Comparison of ENCODE assay signal across 20 cellular contexts in the genomic region with DNA sequence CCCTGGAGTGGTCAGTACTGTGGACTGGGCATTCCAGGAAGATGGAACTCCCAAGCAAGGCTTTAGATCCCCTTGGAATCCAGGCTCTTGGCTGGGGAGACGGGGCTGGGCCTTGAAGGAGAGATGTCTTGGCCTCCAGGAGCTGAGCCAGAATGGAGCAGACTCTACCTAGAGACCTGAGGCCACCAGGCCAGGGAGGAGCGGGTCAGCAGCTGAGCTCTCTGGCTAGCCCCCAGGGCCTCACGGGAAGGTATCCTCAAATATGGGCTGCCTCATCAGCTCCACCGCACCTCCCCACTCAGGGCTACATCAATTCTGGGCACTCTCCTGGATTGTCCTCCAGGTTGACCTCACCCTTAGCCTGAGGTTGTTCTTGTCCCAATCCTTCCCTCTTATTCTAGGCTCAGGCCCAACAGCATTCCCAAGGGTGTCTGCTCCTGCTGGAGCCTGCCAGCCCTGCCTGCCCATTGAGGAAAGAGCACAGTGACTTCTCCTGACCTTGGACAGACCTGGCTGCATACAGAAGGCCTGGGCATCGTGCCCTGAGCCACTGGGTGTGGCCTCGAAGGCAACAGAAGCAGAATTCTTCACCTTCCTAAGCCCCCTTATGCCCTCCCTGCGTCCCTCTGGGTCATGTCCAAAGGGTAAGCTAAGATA. TPM values are rescaled to one million over a fixed set of nuclear protein-coding genes. Genes with fewer than 3 reads are reported as not detected.
DNase-seq lines count a peak whose midpoint lies in the region; FAIRE-seq and TF ChIP-seq lines count a peak whose summit lies in the region.
"Had no signal": no experiment of that assay in that cellular context is flagged by ENCODE, and none has a peak within 500 bp of the region (broad histone marks: within the 10 kb centered on the region; RNA-seq: fewer than 3 reads in every experiment).

No MANE protein-coding gene starts in this region.

- no peak overlapping the region for H3K4me3 ChIP-seq in esophagus squamous epithelium
- H3K4me3 ChIP-seq: A549, skin epidermis had no signal

- intact Hi-C loops in esophagus squamous epithelium (cut with DNase I): loop anchor here (10.0 kb wide), 1 partner anchor 240 kb away; a partner anchor contains a TSS

- H3K4me1 Mint-ChIP-seq in nephron (peaks cover 11% of the 10 kb centered on the region), type B pancreatic cell (ENCODE audit: unreplicated experiment) (peaks cover 6% of the 10 kb centered on the region), glutamatergic neuron (ENCODE audit: low read depth, unreplicated experiment) (peaks cover 6% of the 10 kb centered on the region)
- H3K4me1 Mint-ChIP-seq: activated CD4-positive, alpha-beta memory T cell treated with anti-CD3 and anti-CD28 coated beads, Interleukin-2, amount 10 ng/mL, durations not matched to agents 7 days and 5 days had no signal

- H3K9me3 Mint-ChIP-seq in nephron: no peaks in the 10 kb centered on the region
- no peaks in the 10 kb centered on the region for H3K9me3 Mint-ChIP-seq in type B pancreatic cell
- H3K9me3 Mint-ChIP-seq in glutamatergic neuron (ENCODE audit: unreplicated experiment): peaks cover 8% of the 10 kb centered on the region
- H3K9me3 Mint-ChIP-seq: activated CD4-positive, alpha-beta memory T cell treated with anti-CD3 and anti-CD28 coated beads, Interleukin-2, amount 10 ng/mL, durations not matched to agents 7 days and 5 days; activated T-helper 1 cell treated with anti-CD3 and anti-CD28 coated beads, Interleukin-12 subunit alpha, Interleukin-12 subunit beta, Interleukin-2, Interleukin-4 antibody, amounts not matched to agents 30 ng/mL and 10 ng/mL and 1 ng/mL, durations not matched to agents 14 hours and 24 hours and 36 hours had no signal

- H3K27ac Mint-ChIP-seq in nephron: peak overlapping the region in 1 of 3 experiments; percentile 5
- H3K27ac Mint-ChIP-seq in type B pancreatic cell: peak overlapping the region; percentile 66
- no peak overlapping the region for H3K27ac Mint-ChIP-seq in glutamatergic neuron (ENCODE audit: unreplicated experiment)
- H3K27ac Mint-ChIP-seq: activated CD4-positive, alpha-beta memory T cell treated with anti-CD3 and anti-CD28 coated beads, Interleukin-2, amount 10 ng/mL, durations not matched to agents 7 days and 5 days; activated T-helper 1 cell treated with anti-CD3 and anti-CD28 coated beads, Interleukin-12 subunit alpha, Interleukin-12 subunit beta, Interleukin-2, Interleukin-4 antibody, amounts not matched to agents 30 ng/mL and 10 ng/mL and 1 ng/mL, durations not matched to agents 14 hours and 24 hours and 36 hours had no signal

- H3K9me3 ChIP-seq in esophagus squamous epithelium: no peaks in the 10 kb centered on the region
- H3K9me3 ChIP-seq: A549 had no signal

- WGBS in esophagus squamous epithelium, 2 donors: 40 to 42% methylated on average over 4 to 6 of the region's 7 CpGs

- H3K27me3 Mint-ChIP-seq in nephron (ENCODE audit: low read depth) (peaks cover 7% of the 10 kb centered on the region), type B pancreatic cell (no peaks in the 10 kb centered on the region), glutamatergic neuron (ENCODE audit: unreplicated experiment) (peaks cover 9% of the 10 kb centered on the region)

- peak; percentile 38 for DNase-seq in activated CD8-positive, alpha-beta memory T cell treated with anti-CD3 and anti-CD28 coated beads for 24 hours
- no peak for DNase-seq in activated CD8-positive, alpha-beta memory T cell treated with anti-CD3 and anti-CD28 coated beads, Interleukin-2, amount 50 U/mL, for 48 hours
- no peak for DNase-seq in esophagus squamous epithelium (lab: John Stamatoyannopoulos, UW)
- no peak for DNase-seq in type B pancreatic cell (ENCODE audit: extremely low spot score, unreplicated experiment)
- no peak for DNase-seq in GM12891 (ENCODE audit: insufficient read length, low spot score)
- DNase-seq in stimulated activated naive CD4-positive, alpha-beta T cell (lab: John Stamatoyannopoulos, UW): no peak
- DNase-seq in glutamatergic neuron: no peak
- DNase-seq: activated CD4-positive, alpha-beta memory T cell treated with anti-CD3 and anti-CD28 coated beads, Interleukin-2, amount 10 ng/mL, durations not matched to agents 7 days and 5 days; CD4-positive, CD25-positive, alpha-beta regulatory T cell; DMS79 treated with DMSO at 0.1 percent for 48 hours; IMR-90; MV-4-11; NCI-H2171; NCI-H774; trophoblast cell had no signal

- peaks cover 0 to 3% (median 0%) of the 10 kb centered on the region in 4 donors for H3K27me3 ChIP-seq in esophagus squamous epithelium

- H3K36me3 ChIP-seq in esophagus squamous epithelium: no peaks in the 10 kb centered on the region

- TF ChIP-seq CTCF in esophagus squamous epithelium (IDR thresholded peaks at IDR 0.05) (no peak), nephron (IDR thresholded peaks at IDR 0.05; ENCODE audit: unreplicated experiment in 3 of 3) (no peak), type B pancreatic cell (conservative IDR thresholded peaks at IDR 0.05) (no peak), glutamatergic neuron (IDR thresholded peaks at IDR 0.05; ENCODE audit: partially characterized antibody, unreplicated experiment) (no peak)

- H3K27ac ChIP-seq in esophagus squamous epithelium: peak overlapping the region; percentile 20 to 75 (median 56)
- H3K27ac ChIP-seq: A549 had no signal

- FAIRE-seq in GM12891 (lab: Jason Lieb, UNC): no peak
- FAIRE-seq: A549, RCC 7860 had no signal

- peak overlapping the region in 2 of 3 experiments; percentile 85 to 86 for H3K4me3 Mint-ChIP-seq in nephron
- no peak overlapping the region for H3K4me3 Mint-ChIP-seq in type B pancreatic cell
- H3K4me3 Mint-ChIP-seq in glutamatergic neuron (ENCODE audit: unreplicated experiment): no peak overlapping the region
- H3K4me3 Mint-ChIP-seq: activated CD4-positive, alpha-beta memory T cell treated with anti-CD3 and anti-CD28 coated beads, Interleukin-2, amount 10 ng/mL, durations not matched to agents 7 days and 5 days; activated T-helper 1 cell treated with anti-CD3 and anti-CD28 coated beads, Interleukin-12 subunit alpha, Interleukin-12 subunit beta, Interleukin-2, Interleukin-4 antibody, amounts not matched to agents 30 ng/mL and 10 ng/mL and 1 ng/mL, durations not matched to agents 14 hours and 24 hours and 36 hours; CD4-positive, CD25-positive, alpha-beta regulatory T cell had no signal

- no peaks in the 10 kb centered on the region for H3K36me3 Mint-ChIP-seq in nephron (ENCODE audit: low read depth)
- H3K36me3 Mint-ChIP-seq in type B pancreatic cell: no peaks in the 10 kb centered on the region
- no peaks in the 10 kb centered on the region for H3K36me3 Mint-ChIP-seq in glutamatergic neuron (ENCODE audit: unreplicated experiment)
- H3K36me3 Mint-ChIP-seq: CD4-positive, CD25-positive, alpha-beta regulatory T cell had no signal

- H3K4me1 ChIP-seq in esophagus squamous epithelium: peaks cover 31 to 67% (median 39%) of the 10 kb centered on the region in 3 donors

- TF ChIP-seq POLR2A in esophagus squamous epithelium (IDR thresholded peaks at IDR 0.05): no peak
- no peak for TF ChIP-seq POLR2A in GM12891 (IDR thresholded peaks at IDR 0.05; ENCODE audit: low read depth, low read length)

TF ChIP-seq in GM12891, 5 proteins besides CTCF, POLR2A, EP300 and RAD21:
- TF ChIP-seq SPI1 (IDR thresholded peaks at IDR 0.05; ENCODE audit: low read depth, low read length): no peak
- no peak for TF ChIP-seq PAX5 (IDR thresholded peaks at IDR 0.05; ENCODE audit: insufficient read depth, low read length, severe bottlenecking)
- no peak for TF ChIP-seq POU2F2 (IDR thresholded peaks at IDR 0.05; ENCODE audit: low read depth, low read length)
- no peak for TF ChIP-seq TAF1 (IDR thresholded peaks at IDR 0.05; ENCODE audit: low read depth, low read length)
- TF ChIP-seq POLR2AphosphoS5 (IDR thresholded peaks at IDR 0.05; ENCODE audit: low read depth, low read length): no peak
TF ChIP-seq in GM12891: peak in this region for 0.

RNA-seq across cellular contexts. Expression of a gene that starts 3.0 kb away (rescaled TPM):
- total RNA-seq in esophagus squamous epithelium (10 to 100 TPM; 16.5 to 79.2 (median 47.7) TPM), type B pancreatic cell (ENCODE audit: low replicate concordance) (40.0 and 43.8 TPM in 2 replicates), glutamatergic neuron (ENCODE audit: unreplicated experiment) (81.6 TPM)
- polyA plus RNA-seq in GM12891 (2012; ENCODE audit: low read depth, missing spikeins): 0.74 TPM
- total RNA-seq: activated CD4-positive, alpha-beta memory T cell treated with anti-CD3 and anti-CD28 coated beads, Interleukin-2, amount 10 ng/mL, durations not matched to agents 7 days and 5 days; CD4-positive, CD25-positive, alpha-beta regulatory T cell had no signal
- polyA plus RNA-seq: CD4-positive, CD25-positive, alpha-beta regulatory T cell had no signal

RNA-seq across cellular contexts. Expression of a gene that starts 26.8 kb away (rescaled TPM):
- total RNA-seq in esophagus squamous epithelium: 10 to 100 TPM; 14.7 to 22.2 (median 16.7) TPM
- 38.5 and 56.3 TPM in 2 replicates for total RNA-seq in type B pancreatic cell (ENCODE audit: low replicate concordance)
- polyA plus RNA-seq in GM12891 (2012; ENCODE audit: low read depth, missing spikeins): 17.0 TPM
- 26.6 TPM for total RNA-seq in glutamatergic neuron (ENCODE audit: unreplicated experiment)
- total RNA-seq: CD4-positive, CD25-positive, alpha-beta regulatory T cell had no signal
- polyA plus RNA-seq: CD4-positive, CD25-positive, alpha-beta regulatory T cell had no signal

RNA-seq across cellular contexts. Expression of a gene that starts 39.7 kb away (rescaled TPM):
- total RNA-seq in esophagus squamous epithelium (under 1 TPM in 3 of 4 donors, not detected in 1; 0.11 to 0.79 (median 0.38) TPM), type B pancreatic cell (ENCODE audit: low replicate concordance) (1.3 and 2.0 TPM in 2 replicates), glutamatergic neuron (ENCODE audit: unreplicated experiment) (0.37 TPM)
- not detected for polyA plus RNA-seq in GM12891 (2012; ENCODE audit: low read depth, missing spikeins)
- total RNA-seq: CD4-positive, CD25-positive, alpha-beta regulatory T cell had no signal
- polyA plus RNA-seq: CD4-positive, CD25-positive, alpha-beta regulatory T cell had no signal

Comparison
In these comparisons a context has a peak if more than half of its experiments do, and no peak if none do; other contexts are left out.
1. H3K4me3 Mint-ChIP-seq: peak in nephron (2 of 3); none in type B pancreatic cell (single experiment) and glutamatergic neuron (single experiment).